8 cellular contexts compared by ENCODE assay signal in the genomic region with DNA sequence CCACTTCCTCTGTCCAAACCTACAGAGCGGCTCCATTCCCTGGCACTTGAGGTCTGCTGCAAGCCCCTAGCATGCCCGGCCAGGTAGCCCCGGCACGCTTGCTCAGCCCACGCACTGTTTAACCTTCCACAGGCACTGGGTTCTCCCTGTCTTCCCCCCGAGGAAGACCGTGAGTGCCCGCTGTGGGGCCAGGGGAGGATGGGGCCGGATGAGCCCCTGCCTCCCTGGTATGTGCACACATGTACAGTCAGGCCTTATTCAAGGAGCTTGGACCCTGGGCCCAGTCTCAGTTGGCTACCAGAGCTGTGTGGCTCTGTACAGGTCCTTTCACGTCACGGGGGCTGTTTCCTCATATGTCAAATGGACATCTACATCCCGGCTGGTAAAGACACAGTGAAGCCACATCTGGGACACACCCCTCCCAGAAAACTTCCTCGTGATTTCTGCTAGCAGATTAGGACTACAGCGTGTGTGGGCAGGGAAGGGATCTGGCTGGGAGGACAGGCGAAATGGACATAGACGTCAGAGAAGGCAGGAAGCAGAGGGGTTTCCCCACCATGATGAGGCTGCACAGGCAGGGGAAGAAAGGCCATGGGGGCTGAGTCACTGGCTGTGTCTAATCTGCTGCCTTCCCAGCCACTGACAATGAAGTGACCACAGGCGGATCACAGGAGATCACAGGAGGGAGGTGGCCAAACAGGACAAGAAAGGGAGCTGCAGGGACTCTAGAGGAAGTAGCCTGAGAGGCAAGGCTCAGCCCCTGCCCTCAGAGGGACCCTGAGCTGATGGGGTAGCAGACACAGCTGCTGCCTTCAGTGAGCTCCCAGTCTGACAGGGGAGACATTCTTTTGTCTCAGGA.
DNase-seq lines count a peak whose midpoint lies in the region; ATAC-seq, FAIRE-seq and TF ChIP-seq lines count a peak whose summit lies in the region.

No MANE protein-coding gene starts in this region.

- no TSS peak for BruUV-seq in HepG2 (replicated peaks; lab: Mats Ljungman, UMichigan)

- peak; percentile 55 for FAIRE-seq in HepG2 (lab: Jason Lieb, UNC)

- POLR2A ChIA-PET in HepG2 (lab: Yijun Ruan, JAX): interaction anchor here (1.4 kb wide), 1 partner anchor 9 kb away, joined by 4 read pairs; no protein-coding TSS in a partner anchor
- POLR2A ChIA-PET in CD8-positive, alpha-beta T cell (lab: Charles Lee): interaction anchor here (0.7 kb wide), 1 partner anchor 11 kb away, joined by 3 read pairs; no protein-coding TSS in a partner anchor

- TF ChIP-seq RAD21 in HepG2 (CRISPR knock-in tag; IDR thresholded peaks at IDR 0.05): no peak

- H3K9me3 ChIP-seq in body of pancreas (no peaks in the 10 kb centered on the region), HepG2 (ENCODE audit: low read length) (no peaks in the 10 kb centered on the region), uterus (no peaks in the 10 kb centered on the region)
- no peaks in the 10 kb centered on the region for H3K9me3 ChIP-seq in CD8-positive, alpha-beta T cell (ENCODE audit: low read length)

- peak overlapping the region; percentile 38 for H3K4me2 ChIP-seq in HepG2 (ENCODE audit: low read depth, low read length)

- H3K79me2 ChIP-seq in HepG2 (ENCODE audit: insufficient read depth, low read length): no peaks in the 10 kb centered on the region

- no peaks in the 10 kb centered on the region for H3K27me3 ChIP-seq in body of pancreas
- peaks cover 2 to 25% of the 10 kb centered on the region in 2 experiments; a peak in 4 of 5 replicates for H3K27me3 ChIP-seq in HepG2 (ENCODE audit: control insufficient read depth in 1 of 2, insufficient read depth in 2 of 2, low read length in 2 of 2)
- no peaks in the 10 kb centered on the region for H3K27me3 ChIP-seq in uterus
- no peaks in the 10 kb centered on the region for H3K27me3 ChIP-seq in CD8-positive, alpha-beta T cell (ENCODE audit: insufficient read depth, low read length)

- intact Hi-C loops in body of pancreas (cut with DNase I): no loop called here
- intact Hi-C loops in HepG2 (cut with micrococcal nuclease; ENCODE audit: unreplicated experiment): no loop called here
- intact Hi-C loops in uterus (cut with DNase I; ENCODE audit: low total_unique reads): no loop called here
- intact Hi-C loops in CD8-positive, alpha-beta T cell (cut with DNase I, micrococcal nuclease): no loop called here

- TF ChIP-seq EP300 in HepG2 (IDR thresholded peaks at IDR 0.05; ENCODE audit: low read depth in 2 of 2, low read length in 2 of 2) (no peak; a peak in 1 of 4 replicates), HepG2 (CRISPR knock-in tag; IDR thresholded peaks at IDR 0.05; ENCODE audit: borderline replicate concordance) (no peak)

- no peaks in the 10 kb centered on the region for H3K4me1 ChIP-seq in body of pancreas
- H3K4me1 ChIP-seq in HepG2 (ENCODE audit: insufficient read depth, low read length): peaks cover 85% of the 10 kb centered on the region
- peaks cover 3 to 5% of the 10 kb centered on the region in 2 donors for H3K4me1 ChIP-seq in uterus
- H3K4me1 ChIP-seq in CD8-positive, alpha-beta T cell (ENCODE audit: insufficient read depth, low read length): no peaks in the 10 kb centered on the region

- no peak for TF ChIP-seq CTCF in body of pancreas (IDR thresholded peaks at IDR 0.05)
- no peak for TF ChIP-seq CTCF in HepG2 (CRISPR knock-in tag; IDR thresholded peaks at IDR 0.05)
- no peak for TF ChIP-seq CTCF in uterus (IDR thresholded peaks at IDR 0.05)
- no peak for TF ChIP-seq CTCF in CD8-positive, alpha-beta T cell (IDR thresholded peaks at IDR 0.05)

- 63 to 70% methylated on average over 9 to 16 of the region's 17 CpGs for WGBS in body of pancreas, 2 donors
- WGBS in HepG2 (ENCODE audit: low lambda C conversion rate): 51% methylated on average over 17 of the region's 17 CpGs

- H3K27ac ChIP-seq in body of pancreas (peak overlapping the region in 1 of 4 donors; percentile 19), HepG2 (ENCODE audit: extremely low read length, insufficient read depth, low read length) (no peak overlapping the region), uterus (peak overlapping the region; percentile 65 to 87)
- no peak overlapping the region for H3K27ac ChIP-seq in CD8-positive, alpha-beta T cell (ENCODE audit: low read depth, low read length)

- ATAC-seq in activated T-cell treated with anti-CD3 and anti-CD28 coated beads, Interleukin-2, amount 50 U/mL, for 72 hours (replicated peaks in 1 of 2): peak; percentile 57 to 76
- ATAC-seq in body of pancreas (peak; percentile 64), HepG2 (peak; percentile 70)
- no peak for ATAC-seq in CD8-positive, alpha-beta T cell

- H4K20me1 ChIP-seq in HepG2 (ENCODE audit: insufficient read depth, low read length): no peaks in the 10 kb centered on the region

- no peaks in the 10 kb centered on the region for H3K9me3 Mint-ChIP-seq in activated T-cell treated with anti-CD3 and anti-CD28 coated beads, Interleukin-2, amount 50 U/mL, for 72 hours
- peaks cover 4% of the 10 kb centered on the region for H3K9me3 Mint-ChIP-seq in activated T-cell treated with anti-CD3 and anti-CD28 coated beads, Interleukin-2, amount 50 U/mL, for 24 hours
- no peaks in the 10 kb centered on the region for H3K9me3 Mint-ChIP-seq in CD8-positive, alpha-beta T cell

- no peaks in the 10 kb centered on the region for H3K36me3 Mint-ChIP-seq in activated T-cell treated with anti-CD3 and anti-CD28 coated beads, Interleukin-2, amount 50 U/mL, for 72 hours (ENCODE audit: insufficient read depth in 2 of 2)
- no peaks in the 10 kb centered on the region for H3K36me3 Mint-ChIP-seq in activated T-cell treated with anti-CD3 and anti-CD28 coated beads, Interleukin-2, amount 50 U/mL, for 24 hours (ENCODE audit: low read depth)
- H3K36me3 Mint-ChIP-seq in CD8-positive, alpha-beta T cell: no peaks in the 10 kb centered on the region

- DNase-seq in activated T-cell treated with anti-CD3 and anti-CD28 coated beads, Interleukin-2, amount 50 U/mL, for 72 hours: peak; percentile 26 to 29
- no peak for DNase-seq in activated T-cell treated with anti-CD3 and anti-CD28 coated beads, Interleukin-2, amount 50 U/mL, for 24 hours
- DNase-seq in body of pancreas (peak in 3 of 4 donors; percentile 33 to 84 (median 39)), HepG2 (ENCODE audit: low spot score) (peak; percentile 56), uterus (peak; percentile 70 to 80), NCI-H2081 (lab: John Stamatoyannopoulos, UW) (no peak)
- DNase-seq in CD8-positive, alpha-beta T cell: no peak
- no peak for DNase-seq in central memory CD4-positive, alpha-beta T cell

- CTCF ChIA-PET in HepG2 (lab: Yijun Ruan, JAX; ENCODE audit: low intra/inter-chr PET ratio, low total read pairs): no interaction called here
- CTCF ChIA-PET in CD8-positive, alpha-beta T cell (lab: Charles Lee): interaction anchor here (0.9 to 1.8 kb wide), 4 partner anchors 10 to 318 kb away, joined by 3 to 14 read pairs (median 4); no protein-coding TSS in a partner anchor

- no peaks in the 10 kb centered on the region for H3K36me3 ChIP-seq in body of pancreas (replicated peaks in 1 of 2; ENCODE audit: insufficient read depth in 1 of 2, low read depth in 2 of 2)
- no peaks in the 10 kb centered on the region for H3K36me3 ChIP-seq in HepG2 (replicated peaks in 1 of 2; ENCODE audit: control insufficient read depth in 1 of 2, insufficient read depth in 2 of 2, low read length in 2 of 2)
- H3K36me3 ChIP-seq in uterus: no peaks in the 10 kb centered on the region
- H3K36me3 ChIP-seq in CD8-positive, alpha-beta T cell (ENCODE audit: insufficient read depth, low read length): no peaks in the 10 kb centered on the region

- in situ Hi-C loops in HepG2 (cut with HindIII; ENCODE audit: extremely low pct_ligation_motif_present, low pct_unique_long_range_greater_than_20kb): no loop called here

- peak in 1 of 3 donors; percentile 26 for TF ChIP-seq POLR2A in body of pancreas (IDR thresholded peaks at IDR 0.05)
- TF ChIP-seq POLR2A in HepG2 (IDR thresholded peaks at IDR 0.05; ENCODE audit: insufficient read depth in 1 of 2, low read depth in 2 of 2, low read length in 2 of 2): no peak
- TF ChIP-seq POLR2A in uterus (IDR thresholded peaks at IDR 0.05): no peak

- peaks cover 5% of the 10 kb centered on the region for H3K27me3 Mint-ChIP-seq in activated T-cell treated with anti-CD3 and anti-CD28 coated beads, Interleukin-2, amount 50 U/mL, for 72 hours (ENCODE audit: low read depth)
- H3K27me3 Mint-ChIP-seq in activated T-cell treated with anti-CD3 and anti-CD28 coated beads, Interleukin-2, amount 50 U/mL, for 24 hours: peaks cover 2% of the 10 kb centered on the region
- H3K27me3 Mint-ChIP-seq in CD8-positive, alpha-beta T cell (ENCODE audit: low read depth): peaks cover 8% of the 10 kb centered on the region

- H2AFZ ChIP-seq in HepG2 (ENCODE audit: low read length): no peak overlapping the region

- peaks cover 7% of the 10 kb centered on the region for H3K4me1 Mint-ChIP-seq in activated T-cell treated with anti-CD3 and anti-CD28 coated beads, Interleukin-2, amount 50 U/mL, for 72 hours (ENCODE audit: low read depth)
- peaks cover 5% of the 10 kb centered on the region for H3K4me1 Mint-ChIP-seq in activated T-cell treated with anti-CD3 and anti-CD28 coated beads, Interleukin-2, amount 50 U/mL, for 24 hours (ENCODE audit: low read depth)
- no peaks in the 10 kb centered on the region for H3K4me1 Mint-ChIP-seq in CD8-positive, alpha-beta T cell (ENCODE audit: low read depth)

- H3K27ac Mint-ChIP-seq in activated T-cell treated with anti-CD3 and anti-CD28 coated beads, Interleukin-2, amount 50 U/mL, for 72 hours: no peak overlapping the region
- H3K27ac Mint-ChIP-seq in activated T-cell treated with anti-CD3 and anti-CD28 coated beads, Interleukin-2, amount 50 U/mL, for 24 hours: no peak overlapping the region
- H3K27ac Mint-ChIP-seq in CD8-positive, alpha-beta T cell: no peak overlapping the region

- H3K4me3 Mint-ChIP-seq in activated T-cell treated with anti-CD3 and anti-CD28 coated beads, Interleukin-2, amount 50 U/mL, for 72 hours: no peak overlapping the region
- H3K4me3 Mint-ChIP-seq in activated T-cell treated with anti-CD3 and anti-CD28 coated beads, Interleukin-2, amount 50 U/mL, for 24 hours: no peak overlapping the region
- no peak overlapping the region for H3K4me3 Mint-ChIP-seq in CD8-positive, alpha-beta T cell

- no peak overlapping the region for H3K4me3 ChIP-seq in body of pancreas
- peak overlapping the region in 1 of 3 experiments; percentile 4; a peak in 1 of 6 replicates for H3K4me3 ChIP-seq in HepG2 (replicated peaks in 1 of 3; ENCODE audit: insufficient read depth in 1 of 3, low read depth in 2 of 3, low read length in 3 of 3)
- no peak overlapping the region for H3K4me3 ChIP-seq in uterus
- no peak overlapping the region for H3K4me3 ChIP-seq in CD8-positive, alpha-beta T cell (ENCODE audit: low read depth, low read length)

- H3K9ac ChIP-seq in HepG2 (ENCODE audit: insufficient read depth, low read depth, low read length): peak overlapping the region; percentile 0; the same call in 1 of the 2 replicates

TF ChIP-seq in HepG2, 621 proteins besides CTCF, POLR2A, EP300 and RAD21 (continues in another document):
- TF ChIP-seq ZNF772 (CRISPR knock-in tag; IDR thresholded peaks at IDR 0.05) (0 out of 2 replicates have a peak, but pooled peaks have one; percentile 27), MTA1 (CRISPR knock-in tag; IDR thresholded peaks at IDR 0.05; ENCODE audit: borderline replicate concordance) (0 out of 2 replicates have a peak, but pooled peaks have one; percentile 24), HMG20A (CRISPR knock-in tag; IDR thresholded peaks at IDR 0.05; ENCODE audit: borderline replicate concordance) (0 out of 2 replicates have a peak, but pooled peaks have one; percentile 20), FOSL2 (CRISPR knock-in tag; IDR thresholded peaks at IDR 0.05) (peak; percentile 76)

Comparison
In these comparisons a context has a peak if more than half of its experiments do, and no peak if none do; other contexts are left out.
1. DNase-seq: peak in activated T-cell treated with anti-CD3 and anti-CD28 coated beads, Interleukin-2, amount 50 U/mL, for 72 hours (2 of 2), body of pancreas (3 of 4), HepG2 (single experiment) and uterus (2 of 2); none in activated T-cell treated with anti-CD3 and anti-CD28 coated beads, Interleukin-2, amount 50 U/mL, for 24 hours (single experiment), CD8-positive, alpha-beta T cell (0 of 7), central memory CD4-positive, alpha-beta T cell (single experiment) and NCI-H2081 (0 of 2).
2. H3K27ac ChIP-seq: peak in uterus (2 of 2); none in HepG2 (single experiment) and CD8-positive, alpha-beta T cell (single experiment).